Comparison of ENCODE assay signal across 1 cellular context in the genomic region with DNA sequence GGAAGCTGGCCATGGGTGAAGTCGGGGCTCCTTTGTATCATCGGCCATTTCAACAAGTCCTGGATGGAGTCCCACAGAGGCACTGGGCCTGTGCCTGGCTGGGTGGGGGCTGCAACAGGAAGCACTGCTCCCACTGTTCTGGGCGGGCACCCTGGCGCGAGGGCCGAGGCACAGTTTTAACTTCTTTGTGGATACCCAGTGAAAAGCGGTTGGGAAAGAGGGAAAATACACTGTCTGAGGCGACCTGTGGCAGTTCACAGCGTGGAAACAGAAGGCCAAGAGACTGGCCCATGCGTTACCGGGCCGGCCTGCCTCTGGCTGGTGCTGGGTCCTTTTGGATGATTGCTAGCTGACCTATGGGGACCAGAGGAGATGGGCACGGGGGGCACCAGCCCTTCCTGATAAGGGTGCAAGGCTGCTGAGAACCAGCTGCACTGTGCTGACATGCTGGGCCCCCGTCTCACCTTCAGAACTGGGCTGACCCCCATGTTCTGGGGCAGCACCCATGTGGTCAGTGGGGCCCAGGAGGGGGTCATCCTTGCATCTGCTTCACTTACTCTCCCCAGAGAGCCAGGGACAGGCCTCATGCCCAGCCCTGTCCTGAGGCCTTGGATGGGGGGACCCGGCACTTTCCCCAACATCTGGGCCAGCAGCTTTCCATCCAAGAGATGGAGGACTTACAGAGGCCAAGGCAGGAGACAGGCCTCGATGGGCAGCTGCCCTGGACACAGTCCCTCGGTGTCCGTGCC.
TF ChIP-seq lines count a peak whose summit lies in the region.

No MANE protein-coding gene starts in this region.

TF ChIP-seq in H1, 55 proteins besides CTCF, POLR2A, EP300 and RAD21:
- TF ChIP-seq TBP (IDR thresholded peaks at IDR 0.05; ENCODE audit: low read depth, low read length) = no peak
- TF ChIP-seq, protein P1, sequence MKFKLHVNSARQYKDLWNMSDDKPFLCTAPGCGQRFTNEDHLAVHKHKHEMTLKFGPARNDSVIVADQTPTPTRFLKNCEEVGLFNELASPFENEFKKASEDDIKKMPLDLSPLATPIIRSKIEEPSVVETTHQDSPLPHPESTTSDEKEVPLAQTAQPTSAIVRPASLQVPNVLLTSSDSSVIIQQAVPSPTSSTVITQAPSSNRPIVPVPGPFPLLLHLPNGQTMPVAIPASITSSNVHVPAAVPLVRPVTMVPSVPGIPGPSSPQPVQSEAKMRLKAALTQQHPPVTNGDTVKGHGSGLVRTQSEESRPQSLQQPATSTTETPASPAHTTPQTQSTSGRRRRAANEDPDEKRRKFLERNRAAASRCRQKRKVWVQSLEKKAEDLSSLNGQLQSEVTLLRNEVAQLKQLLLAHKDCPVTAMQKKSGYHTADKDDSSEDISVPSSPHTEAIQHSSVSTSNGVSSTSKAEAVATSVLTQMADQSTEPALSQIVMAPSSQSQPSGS (IDR thresholded peaks at IDR 0.05; ENCODE audit: low read length) = no peak
- TF ChIP-seq, protein P2, sequence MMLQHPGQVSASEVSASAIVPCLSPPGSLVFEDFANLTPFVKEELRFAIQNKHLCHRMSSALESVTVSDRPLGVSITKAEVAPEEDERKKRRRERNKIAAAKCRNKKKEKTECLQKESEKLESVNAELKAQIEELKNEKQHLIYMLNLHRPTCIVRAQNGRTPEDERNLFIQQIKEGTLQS (IDR thresholded peaks at IDR 0.05; ENCODE audit: insufficient read depth, low read depth, low read length) = no peak
- TF ChIP-seq RNF2 (IDR thresholded peaks at IDR 0.05; ENCODE audit: borderline replicate concordance, low read depth, low read length, missing control alignments, poor library complexity, severe bottlenecking) = no peak
- TF ChIP-seq SP2 (IDR thresholded peaks at IDR 0.05; ENCODE audit: low read length) = no peak
- TF ChIP-seq EGR1 (IDR thresholded peaks at IDR 0.05; ENCODE audit: borderline replicate concordance, low read depth, low read length) = no peak
- TF ChIP-seq BACH1 (IDR thresholded peaks at IDR 0.05; ENCODE audit: low read length) = no peak
- no peak for TF ChIP-seq CHD1 (IDR thresholded peaks at IDR 0.05; ENCODE audit: low read depth, low read length)
- no peak for TF ChIP-seq GTF2F1 (IDR thresholded peaks at IDR 0.05; ENCODE audit: borderline replicate concordance, low read depth, low read length)
TF ChIP-seq in H1: peak in this region for 0.
